ENCODE assay signal across 10 cellular contexts in genomic region chr9:94922691-94923107, GRCh38.
DNase-seq lines count a peak whose midpoint lies in the region; ATAC-seq and FAIRE-seq lines count a peak whose summit lies in the region.
"Had no signal": no experiment of that assay in that cellular context is flagged by ENCODE, and none has a peak within 500 bp of the region (broad histone marks: within the 10 kb centered on the region; RNA-seq: fewer than 3 reads in every experiment).

No MANE protein-coding gene starts in this region.

- H3K9me3 ChIP-seq in esophagus (ENCODE audit: control insufficient read depth in 2 of 2, insufficient read depth in 1 of 2, low read depth in 1 of 2, low read length in 1 of 2) (no peaks in the 10 kb centered on the region), neuronal stem cell (replicated peaks in 1 of 2; ENCODE audit: control insufficient read depth in 2 of 2, insufficient read depth in 1 of 2, low read depth in 1 of 2, low read length in 2 of 2) (no peaks in the 10 kb centered on the region)

- ATAC-seq in HG03460 (IDR thresholded peaks at IDR 0.05; ENCODE audit: unreplicated experiment), result no peak
- ATAC-seq: activated CD8-positive, alpha-beta memory T cell treated with anti-CD3 and anti-CD28 coated beads, Interleukin-2, amount 10 ng/mL, durations not matched to agents 7 days and 5 days had no signal

- H3K4me3 ChIP-seq in esophagus (ENCODE audit: low read depth in 1 of 2, low read length in 2 of 2) (no peak overlapping the region), neuronal stem cell (ENCODE audit: low read length in 2 of 2) (no peak overlapping the region)

- H2BK120ac ChIP-seq in neuronal stem cell (ENCODE audit: low read depth, low read length), result no peak overlapping the region

- H3K27ac ChIP-seq in esophagus (ENCODE audit: low read depth in 2 of 2, low read length in 1 of 2) (peak overlapping the region; percentile 88 to 94), neuronal stem cell (replicated peaks; ENCODE audit: low read length) (peak overlapping the region; percentile 78)

- H3K4me1 ChIP-seq in esophagus (ENCODE audit: control insufficient read depth in 2 of 2, insufficient read depth in 2 of 2, low read length in 1 of 2) (peaks cover 14 to 34% of the 10 kb centered on the region in 2 donors), neuronal stem cell (ENCODE audit: control insufficient read depth in 2 of 2, insufficient read depth in 1 of 2, low read depth in 1 of 2, low read length in 2 of 2) (peaks cover 25 to 33% of the 10 kb centered on the region in 2 donors)

- H2AK5ac ChIP-seq in neuronal stem cell (ENCODE audit: low read depth, low read length), result no peak overlapping the region

- no peak overlapping the region for H3K4me2 ChIP-seq in neuronal stem cell (ENCODE audit: insufficient read depth, low read length, poor library complexity, severe bottlenecking)

- no peak overlapping the region for H2BK15ac ChIP-seq in neuronal stem cell (ENCODE audit: low read length)

- no peak overlapping the region for H3K4ac ChIP-seq in neuronal stem cell (ENCODE audit: low read length)

- no peak overlapping the region for H3K23ac ChIP-seq in neuronal stem cell (ENCODE audit: low read depth, low read length, poor library complexity)

- H4K8ac ChIP-seq in neuronal stem cell (ENCODE audit: low read depth, low read length), result no peak overlapping the region

- no peak overlapping the region for H2AFZ ChIP-seq in neuronal stem cell (ENCODE audit: low read length)

- WGBS in esophagus, 2 donors, result 18 to 46% methylated on average over 5 of the region's 5 CpGs
- WGBS in neuronal stem cell (ENCODE audit: extremely low coverage in 2 of 2, insufficient read length in 2 of 2, insufficient replicate concordance in 1 of 2), 2 donors, result no CpG with 5 or more reads among the region's 5 CpGs

- no peak overlapping the region for H4K91ac ChIP-seq in neuronal stem cell (ENCODE audit: low read depth, low read length, poor library complexity)

- H3K9ac ChIP-seq in neuronal stem cell (ENCODE audit: low read depth, low read length, poor library complexity), result no peak overlapping the region

- DNase-seq in AG20443 (ENCODE audit: low spot score), result peak; percentile 47
- peak; percentile 16 for DNase-seq in NOMO-1 treated with DMSO at 0.1 percent for 48 hours (lab: John Stamatoyannopoulos, UW; ENCODE audit: unreplicated experiment)
- no peak for DNase-seq in neuronal stem cell (ENCODE audit: low spot score)
- DNase-seq in NCI-H82 (lab: John Stamatoyannopoulos, UW), result no peak
- DNase-seq in GM19238 (ENCODE audit: insufficient read length, low spot score), result no peak
- DNase-seq in RCC 7860 (ENCODE audit: low spot score), result no peak
- DNase-seq: activated CD8-positive, alpha-beta memory T cell treated with anti-CD3 and anti-CD28 coated beads, Interleukin-2, amount 10 ng/mL, durations not matched to agents 7 days and 5 days had no signal

- FAIRE-seq in RCC 7860 (lab: Jason Lieb, UNC), result no peak
- FAIRE-seq: D721Med had no signal

- H3K14ac ChIP-seq in neuronal stem cell (ENCODE audit: low read length), result no peak overlapping the region

- H3K36me3 ChIP-seq in esophagus (ENCODE audit: control insufficient read depth in 2 of 2, insufficient read depth in 2 of 2, low read length in 1 of 2) (no peaks in the 10 kb centered on the region), neuronal stem cell (replicated peaks in 1 of 2; ENCODE audit: control insufficient read depth in 2 of 2, insufficient read depth in 2 of 2, low read length in 2 of 2) (no peaks in the 10 kb centered on the region)

- H2BK12ac ChIP-seq in neuronal stem cell (ENCODE audit: low read length), result no peak overlapping the region

- no peaks in the 10 kb centered on the region for H3K79me1 ChIP-seq in neuronal stem cell (ENCODE audit: low read depth, low read length)

- H3K18ac ChIP-seq in neuronal stem cell (ENCODE audit: low read length), result peak overlapping the region; percentile 5

- no peaks in the 10 kb centered on the region for H3K27me3 ChIP-seq in esophagus (ENCODE audit: control insufficient read depth in 1 of 2, insufficient read depth in 2 of 2, low read length in 2 of 2)
- no peaks in the 10 kb centered on the region for H3K27me3 ChIP-seq in neuronal stem cell (ENCODE audit: control insufficient read depth in 3 of 3, insufficient read depth in 3 of 3, low read depth in 1 of 3, low read length in 3 of 3)

- H2BK5ac ChIP-seq in neuronal stem cell (ENCODE audit: low read length), result no peak overlapping the region

Comparison
In these comparisons a context has a peak if more than half of its experiments do, and no peak if none do; other contexts are left out.
1. DNase-seq: peak in AG20443 (single experiment) and NOMO-1 treated with DMSO at 0.1 percent for 48 hours (single experiment); none in neuronal stem cell (single experiment), NCI-H82 (single experiment), GM19238 (single experiment) and RCC 7860 (single experiment).